In genomic region chr7:106120500-106120899, GRCh38 we compare ENCODE assay signal across 16 cellular contexts. TPM values are rescaled to one million over a fixed set of nuclear protein-coding genes. Genes with fewer than 3 reads are reported as not detected.
DNase-seq lines count a peak whose midpoint lies in the region; ATAC-seq and TF ChIP-seq lines count a peak whose summit lies in the region.
"Had no signal": no experiment of that assay in that cellular context is flagged by ENCODE, and none has a peak within 500 bp of the region (broad histone marks: within the 10 kb centered on the region; RNA-seq: fewer than 3 reads in every experiment).

No MANE protein-coding gene starts in this region.

- H3K27ac ChIP-seq in left ventricle myocardium inferior (replicated peaks) (peak overlapping the region; percentile 85), sigmoid colon (peak overlapping the region in 3 of 4 donors; percentile 37 to 66 (median 57)), MM.1S (ENCODE audit: low read length) (no peak overlapping the region)
- H3K27ac ChIP-seq: GM23248 had no signal

- H3K27ac Mint-ChIP-seq in activated T-helper 17 cell treated with anti-CD3 and anti-CD28 coated beads, Interleukin-2, amount 50 U/mL, for 72 hours, result peak overlapping the region; percentile 7
- H3K27ac Mint-ChIP-seq: B cell; CD4-positive, alpha-beta T cell had no signal

- no peaks in the 10 kb centered on the region for H3K27me3 ChIP-seq in left ventricle myocardium inferior (ENCODE audit: low read depth)
- H3K27me3 ChIP-seq in sigmoid colon, result no peaks in the 10 kb centered on the region
- no peaks in the 10 kb centered on the region for H3K27me3 ChIP-seq in MG63
- no peaks in the 10 kb centered on the region for H3K27me3 ChIP-seq in MM.1S (replicated peaks; ENCODE audit: insufficient read depth, low read length)

- no peaks in the 10 kb centered on the region for H3K4me1 Mint-ChIP-seq in activated T-helper 17 cell treated with anti-CD3 and anti-CD28 coated beads, Interleukin-2, amount 50 U/mL, for 72 hours

- no peak for TF ChIP-seq CTCF in left ventricle myocardium inferior (IDR thresholded peaks at IDR 0.05; ENCODE audit: borderline replicate concordance)
- TF ChIP-seq CTCF in sigmoid colon (IDR thresholded peaks at IDR 0.05), result no peak
- TF ChIP-seq CTCF in GM10248 (IDR thresholded peaks at IDR 0.05; ENCODE audit: control extremely low read depth, extremely low read depth, low read depth, missing control alignments), result no peak
- TF ChIP-seq CTCF in MM.1S (IDR thresholded peaks at IDR 0.05; ENCODE audit: low read length), result no peak

- H3K36me3 ChIP-seq in left ventricle myocardium inferior, result no peaks in the 10 kb centered on the region
- H3K36me3 ChIP-seq in sigmoid colon, result no peaks in the 10 kb centered on the region
- H3K36me3 ChIP-seq in MG63, result no peaks in the 10 kb centered on the region
- no peaks in the 10 kb centered on the region for H3K36me3 ChIP-seq in MM.1S (replicated peaks; ENCODE audit: insufficient read depth, low read length)
- H3K36me3 ChIP-seq: HAP-1 had no signal

- TF ChIP-seq POLR2A in sigmoid colon (IDR thresholded peaks at IDR 0.05), result no peak

- H3K4me2 ChIP-seq in MM.1S (ENCODE audit: low read depth, low read length), result no peak overlapping the region

- intact Hi-C loops in left ventricle myocardium inferior (cut with micrococcal nuclease) (no loop called here), Right ventricle myocardium inferior (cut with DNase I) (no loop called here), sigmoid colon (cut with DNase I) (no loop called here)

- no peak for ATAC-seq in Right ventricle myocardium inferior
- ATAC-seq in activated T-helper 17 cell treated with anti-CD3 and anti-CD28 coated beads, Interleukin-2, amount 50 U/mL, for 72 hours (replicated peaks), result no peak
- ATAC-seq: GM12878, HepG2 had no signal

- H3K4me1 ChIP-seq in left ventricle myocardium inferior (peaks cover 58% of the 10 kb centered on the region), sigmoid colon (peaks cover 0 to 84% (median 63%) of the 10 kb centered on the region in 4 donors), MM.1S (ENCODE audit: low read length) (no peaks in the 10 kb centered on the region)
- H3K4me1 ChIP-seq: HAP-1 had no signal

- no peaks in the 10 kb centered on the region for H3K79me2 ChIP-seq in MM.1S (ENCODE audit: low read length)

- H4K20me1 ChIP-seq in MM.1S (ENCODE audit: insufficient read depth, low read length), result no peaks in the 10 kb centered on the region

- H2AFZ ChIP-seq in MM.1S (ENCODE audit: low read length), result no peak overlapping the region
- H2AFZ ChIP-seq: GM23248 had no signal

- no peaks in the 10 kb centered on the region for H3K9me3 Mint-ChIP-seq in activated T-helper 17 cell treated with anti-CD3 and anti-CD28 coated beads, Interleukin-2, amount 50 U/mL, for 72 hours
- H3K9me3 Mint-ChIP-seq: CD4-positive, alpha-beta T cell had no signal

- H3K4me3 ChIP-seq in left ventricle myocardium inferior (no peak overlapping the region), sigmoid colon (no peak overlapping the region), MG63 (no peak overlapping the region), MM.1S (ENCODE audit: low read length) (no peak overlapping the region)
- H3K4me3 ChIP-seq: GM12878, GM23248, HAP-1 had no signal

- H3F3A ChIP-seq in MM.1S (ENCODE audit: insufficient read depth, low read length), result no peaks in the 10 kb centered on the region

- no peak overlapping the region for H3K9ac ChIP-seq in MM.1S (ENCODE audit: low read length)
- H3K9ac ChIP-seq: GM23248 had no signal

- H3K27me3 Mint-ChIP-seq in activated T-helper 17 cell treated with anti-CD3 and anti-CD28 coated beads, Interleukin-2, amount 50 U/mL, for 72 hours, result peaks cover 7% of the 10 kb centered on the region
- H3K27me3 Mint-ChIP-seq: B cell; CD4-positive, alpha-beta T cell had no signal

- no peaks in the 10 kb centered on the region for H3K9me3 ChIP-seq in left ventricle myocardium inferior (replicated peaks)
- no peaks in the 10 kb centered on the region for H3K9me3 ChIP-seq in sigmoid colon
- no peaks in the 10 kb centered on the region for H3K9me3 ChIP-seq in MG63
- H3K9me3 ChIP-seq in MM.1S (replicated peaks; ENCODE audit: insufficient read depth, low read length), result no peaks in the 10 kb centered on the region
- H3K9me3 ChIP-seq: HAP-1 had no signal

- H3K36me3 Mint-ChIP-seq in activated T-helper 17 cell treated with anti-CD3 and anti-CD28 coated beads, Interleukin-2, amount 50 U/mL, for 72 hours (ENCODE audit: low read depth), result no peaks in the 10 kb centered on the region

- WGBS in sigmoid colon, 2 donors, result 84 to 90% methylated on average over 2 of the region's 2 CpGs

- H3K4me3 Mint-ChIP-seq in activated T-helper 17 cell treated with anti-CD3 and anti-CD28 coated beads, Interleukin-2, amount 50 U/mL, for 72 hours, result no peak overlapping the region
- H3K4me3 Mint-ChIP-seq: B cell; CD4-positive, alpha-beta T cell had no signal

- no peaks in the 10 kb centered on the region for H3K9me2 ChIP-seq in MM.1S (replicated peaks; ENCODE audit: insufficient read depth, low read length)

- no peak for DNase-seq in left ventricle myocardium inferior
- DNase-seq in Right ventricle myocardium inferior (ENCODE audit: missing footprints), result no peak
- no peak for DNase-seq in sigmoid colon
- no peak for DNase-seq in GM10248 (ENCODE audit: extremely low spot score)
- DNase-seq in MG63, result no peak
- DNase-seq in MM.1S, result no peak
- DNase-seq: C1 segment of cervical spinal cord; Calu3; CD4-positive, alpha-beta T cell; DMS 273 treated with DMSO at 0.1 percent for 48 hours; GM23248 had no signal

- no peak for TF ChIP-seq EP300 in sigmoid colon (IDR thresholded peaks at IDR 0.05)

- CTCF ChIA-PET in GM10248 (lab: Yijun Ruan, JAX), result interaction anchor here (1.7 kb wide), 1 partner anchor 7 kb away, joined by 3 read pairs; no protein-coding TSS in a partner anchor

- POLR2A ChIA-PET in GM10248 (lab: Yijun Ruan, JAX), result no interaction called here

RNA-seq across cellular contexts. Expression of gene SYPL1, which starts 8.4 kb away (rescaled TPM):
- total RNA-seq in left ventricle myocardium inferior (83.6 TPM), Right ventricle myocardium inferior (89.9 TPM), sigmoid colon (100 to 1,000 TPM in 3 of 4 donors, 10 to 100 TPM in 1; 99.5 to 184 (median 144) TPM)
- total RNA-seq in activated T-helper 17 cell treated with anti-CD3 and anti-CD28 coated beads, Interleukin-2, amount 50 U/mL, for 72 hours, result 10 to 100 TPM; 18.5 to 23.5 TPM
- 10 to 100 TPM; 21.0 to 84.0 (median 24.3) TPM for polyA plus RNA-seq in sigmoid colon
- 27.7 and 42.8 TPM in 2 replicates for total RNA-seq in MG63 (2014; rRNA removed; shearing (Covaris generic); ENCODE audit: low replicate concordance)
